Comparison of ENCODE assay signal across 8 cellular contexts in genomic region chr14:91873476-91874265, GRCh38.
DNase-seq lines count a peak whose midpoint lies in the region; ATAC-seq and TF ChIP-seq lines count a peak whose summit lies in the region.

No MANE protein-coding gene starts in this region.

- H3K27ac ChIP-seq in coronary artery, result peak overlapping the region; percentile 82 to 85

- peak overlapping the region; percentile 79 for H3K4me3 Mint-ChIP-seq in T-helper 2 cell treated with Interferon-gamma antibody and Interleukin-4, amounts not matched to agents 5 μg/mL and 100 μg/mL, for 36 hours
- H3K4me3 Mint-ChIP-seq in stimulated activated naive B cell treated with anti-CD40 and anti-IgM and Interleukin-4, amounts not matched to agents 10 μg/mL and 1 μg/mL and 100 μg/mL, for 72 hours, result no peak overlapping the region

- H3K4me3 ChIP-seq in coronary artery, result no peak overlapping the region

- H3K27me3 Mint-ChIP-seq in T-helper 2 cell treated with Interferon-gamma antibody and Interleukin-4, amounts not matched to agents 5 μg/mL and 100 μg/mL, for 36 hours (ENCODE audit: low read depth), result no peaks in the 10 kb centered on the region
- no peaks in the 10 kb centered on the region for H3K27me3 Mint-ChIP-seq in stimulated activated naive B cell treated with anti-CD40 and anti-IgM and Interleukin-4, amounts not matched to agents 10 μg/mL and 1 μg/mL and 100 μg/mL, for 72 hours

- peaks cover 88% of the 10 kb centered on the region for H3K4me1 Mint-ChIP-seq in T-helper 2 cell treated with Interferon-gamma antibody and Interleukin-4, amounts not matched to agents 5 μg/mL and 100 μg/mL, for 36 hours (ENCODE audit: low read depth)
- peaks cover 42 to 56% of the 10 kb centered on the region in 2 donors for H3K4me1 Mint-ChIP-seq in stimulated activated naive B cell treated with anti-CD40 and anti-IgM and Interleukin-4, amounts not matched to agents 10 μg/mL and 1 μg/mL and 100 μg/mL, for 72 hours

- H3K27ac Mint-ChIP-seq in T-helper 2 cell treated with Interferon-gamma antibody and Interleukin-4, amounts not matched to agents 5 μg/mL and 100 μg/mL, for 36 hours, result peak overlapping the region; percentile 93
- no peak overlapping the region for H3K27ac Mint-ChIP-seq in stimulated activated naive B cell treated with anti-CD40 and anti-IgM and Interleukin-4, amounts not matched to agents 10 μg/mL and 1 μg/mL and 100 μg/mL, for 72 hours

- DNase-seq in DMS53 (lab: John Stamatoyannopoulos, UW) (peak; percentile 35), DMS53 treated with DMSO at 0.1 percent for 48 hours (lab: John Stamatoyannopoulos, UW; ENCODE audit: unreplicated experiment) (no peak), coronary artery (ENCODE audit: low spot score) (no peak), Kasumi-1 (lab: John Stamatoyannopoulos, UW) (no peak), NCI-H526 treated with DMSO at 0.1 percent for 48 hours (lab: John Stamatoyannopoulos, UW) (no peak)
- peak; percentile 79 for DNase-seq in T-helper 2 cell treated with Interferon-gamma antibody and Interleukin-4, amounts not matched to agents 5 μg/mL and 100 μg/mL, for 36 hours (ENCODE audit: low spot score)
- DNase-seq in stimulated activated naive B cell treated with anti-CD40 and anti-IgM and Interleukin-4, amounts not matched to agents 10 μg/mL and 1 μg/mL and 100 μg/mL, for 72 hours, result peak; percentile 59

- H3K36me3 Mint-ChIP-seq in T-helper 2 cell treated with Interferon-gamma antibody and Interleukin-4, amounts not matched to agents 5 μg/mL and 100 μg/mL, for 36 hours (ENCODE audit: low read depth), result peaks cover 2% of the 10 kb centered on the region
- no peaks in the 10 kb centered on the region for H3K36me3 Mint-ChIP-seq in stimulated activated naive B cell treated with anti-CD40 and anti-IgM and Interleukin-4, amounts not matched to agents 10 μg/mL and 1 μg/mL and 100 μg/mL, for 72 hours

- ATAC-seq in HG03064 (IDR thresholded peaks at IDR 0.05; ENCODE audit: low read depth, unreplicated experiment), result peak; percentile 69
- ATAC-seq in stimulated activated naive B cell treated with anti-CD40 and anti-IgM and Interleukin-4, amounts not matched to agents 10 μg/mL and 1 μg/mL and 100 μg/mL, for 72 hours (replicated peaks), result peak; percentile 78 to 80

- no peak for TF ChIP-seq CTCF in coronary artery (IDR thresholded peaks at IDR 0.05)

- no peaks in the 10 kb centered on the region for H3K9me3 Mint-ChIP-seq in T-helper 2 cell treated with Interferon-gamma antibody and Interleukin-4, amounts not matched to agents 5 μg/mL and 100 μg/mL, for 36 hours
- no peaks in the 10 kb centered on the region for H3K9me3 Mint-ChIP-seq in stimulated activated naive B cell treated with anti-CD40 and anti-IgM and Interleukin-4, amounts not matched to agents 10 μg/mL and 1 μg/mL and 100 μg/mL, for 72 hours

Comparison
In these comparisons a context has a peak if more than half of its experiments do, and no peak if none do; other contexts are left out.
1. DNase-seq: peak in DMS53 (single experiment), T-helper 2 cell treated with Interferon-gamma antibody and Interleukin-4, amounts not matched to agents 5 μg/mL and 100 μg/mL, for 36 hours (single experiment) and stimulated activated naive B cell treated with anti-CD40 and anti-IgM and Interleukin-4, amounts not matched to agents 10 μg/mL and 1 μg/mL and 100 μg/mL, for 72 hours (single experiment); none in DMS53 treated with DMSO at 0.1 percent for 48 hours (single experiment), coronary artery (single experiment), Kasumi-1 (0 of 2) and NCI-H526 treated with DMSO at 0.1 percent for 48 hours (single experiment).